In the genomic region with DNA sequence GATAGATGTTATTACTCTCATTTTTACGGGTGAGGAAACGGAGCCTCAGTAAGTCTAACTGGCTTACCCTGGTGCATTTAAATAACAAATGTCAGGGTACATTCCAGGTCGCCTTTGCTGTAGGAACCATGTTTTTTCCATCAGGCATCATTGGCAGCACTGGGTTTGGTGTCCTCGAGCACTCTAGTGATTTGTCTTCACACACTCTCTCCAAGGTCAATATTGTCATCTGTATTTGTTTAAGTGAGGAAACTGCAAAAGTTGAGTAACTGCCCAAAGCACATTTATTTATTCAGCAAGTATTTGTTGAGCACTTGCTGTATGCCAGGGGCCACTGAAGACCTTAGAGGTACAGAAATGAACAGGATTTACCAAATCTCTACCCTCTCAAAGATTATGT, we compare ENCODE assay signal across 28 cellular contexts.
"Had no signal": no experiment of that assay in that cellular context is flagged by ENCODE, and none has a peak within 500 bp of the region (broad histone marks: within the 10 kb centered on the region; RNA-seq: fewer than 3 reads in every experiment).

No MANE protein-coding gene starts in this region.

- H3K27me3 ChIP-seq: esophagus muscularis mucosa, ovary, spleen, testis, tibial artery, upper lobe of right lung, uterus had no signal

- H3K36me3 ChIP-seq: esophagus muscularis mucosa, ovary, spleen, upper lobe of right lung, uterus had no signal

- H3K4me3 Mint-ChIP-seq: immature natural killer cell; memory B cell; natural killer cell; stimulated activated memory B cell treated with anti-CD40 and anti-IgM and Interleukin-4, amounts not matched to agents 10 μg/mL and 1 μg/mL and 100 μg/mL, for 72 hours had no signal

- DNase-seq: dermis blood vessel endothelial cell; effector memory CD4-positive, alpha-beta T cell; hypothalamus; immature natural killer cell; islet precursor cell; kidney glomerular epithelial cell; left colon; left ventricle myocardium superior; natural killer cell; occipital lobe; ovary; posterior cingulate gyrus; psoas muscle; right cardiac atrium; spleen; stimulated activated CD4-positive, alpha-beta T cell treated with anti-CD3 and anti-CD28 coated beads, Interleukin-4, amount 100 ng/mL, for 4 hours; stimulated activated naive CD8-positive, alpha-beta T cell treated with anti-CD3 and anti-CD28 coated beads, Interleukin-15, Interleukin-2, amounts not matched to agents 100 U/mL and 50 U/mL, for 24 hours; substantia nigra; testis; tibial artery; upper lobe of right lung; uterus had no signal

- H3K9me3 ChIP-seq: esophagus muscularis mucosa, ovary, psoas muscle, spleen, testis, tibial artery, upper lobe of right lung, uterus had no signal

- H3K9me3 Mint-ChIP-seq: immature natural killer cell, memory B cell, natural killer cell had no signal

- H3K27ac Mint-ChIP-seq: immature natural killer cell; memory B cell; natural killer cell; stimulated activated memory B cell treated with anti-CD40 and anti-IgM and Interleukin-4, amounts not matched to agents 10 μg/mL and 1 μg/mL and 100 μg/mL, for 72 hours had no signal

- ATAC-seq: left colon; left ventricle myocardium superior; natural killer cell; psoas muscle; right cardiac atrium; stimulated activated memory B cell treated with anti-CD40 and anti-IgM and Interleukin-4, amounts not matched to agents 10 μg/mL and 1 μg/mL and 100 μg/mL, for 72 hours; stimulated activated naive CD8-positive, alpha-beta T cell treated with anti-CD3 and anti-CD28 coated beads, Interleukin-15, Interleukin-2, amounts not matched to agents 100 U/mL and 50 U/mL, for 24 hours; upper lobe of right lung had no signal

- H3K4me1 ChIP-seq: esophagus muscularis mucosa, psoas muscle, spleen, testis, tibial artery, upper lobe of right lung, uterus had no signal

- H3K36me3 Mint-ChIP-seq: immature natural killer cell; memory B cell; natural killer cell; stimulated activated memory B cell treated with anti-CD40 and anti-IgM and Interleukin-4, amounts not matched to agents 10 μg/mL and 1 μg/mL and 100 μg/mL, for 72 hours had no signal

- H3K4me1 Mint-ChIP-seq: immature natural killer cell; memory B cell; natural killer cell; stimulated activated memory B cell treated with anti-CD40 and anti-IgM and Interleukin-4, amounts not matched to agents 10 μg/mL and 1 μg/mL and 100 μg/mL, for 72 hours had no signal

- H3K27me3 Mint-ChIP-seq: memory B cell; stimulated activated memory B cell treated with anti-CD40 and anti-IgM and Interleukin-4, amounts not matched to agents 10 μg/mL and 1 μg/mL and 100 μg/mL, for 72 hours had no signal

- H3K27ac ChIP-seq: coronary artery, esophagus muscularis mucosa, ovary, psoas muscle, skin epidermis, spleen, testis, tibial artery, upper lobe of right lung, uterus had no signal

- H3K4me3 ChIP-seq: coronary artery, esophagus muscularis mucosa, lung, ovary, psoas muscle, skin epidermis, spleen, testis, tibial artery, upper lobe of right lung, uterus had no signal
